ENCODE assay signal across 28 cellular contexts in genomic region chr1:188872376-188872775, GRCh38.
"Had no signal": no experiment of that assay in that cellular context is flagged by ENCODE, and none has a peak within 500 bp of the region (broad histone marks: within the 10 kb centered on the region; RNA-seq: fewer than 3 reads in every experiment).

No MANE protein-coding gene starts in this region.

- H3K27me3 Mint-ChIP-seq: memory B cell; stimulated activated memory B cell treated with anti-CD40 and anti-IgM and Interleukin-4, amounts not matched to agents 10 μg/mL and 1 μg/mL and 100 μg/mL, for 72 hours; type B pancreatic cell had no signal

- DNase-seq: colonic mucosa; dermis blood vessel endothelial cell; effector memory CD4-positive, alpha-beta T cell; foreskin melanocyte; glutamatergic neuron; hypothalamus; kidney; natural killer cell; occipital lobe; ovary; posterior cingulate gyrus; psoas muscle; right cardiac atrium; spleen; stimulated activated CD4-positive, alpha-beta T cell treated with anti-CD3 and anti-CD28 coated beads, Interleukin-4, amount 100 ng/mL, for 4 hours; stimulated activated naive CD8-positive, alpha-beta T cell treated with anti-CD3 and anti-CD28 coated beads, Interleukin-15, Interleukin-2, amounts not matched to agents 100 U/mL and 50 U/mL, for 24 hours; substantia nigra; testis; tibial artery had no signal

- H3K4me1 Mint-ChIP-seq: memory B cell; natural killer cell; stimulated activated memory B cell treated with anti-CD40 and anti-IgM and Interleukin-4, amounts not matched to agents 10 μg/mL and 1 μg/mL and 100 μg/mL, for 72 hours had no signal

- FAIRE-seq: endothelial cell of umbilical vein, kidney, urothelium cell line had no signal

- ATAC-seq: left lobe of liver; natural killer cell; psoas muscle; right cardiac atrium; stimulated activated memory B cell treated with anti-CD40 and anti-IgM and Interleukin-4, amounts not matched to agents 10 μg/mL and 1 μg/mL and 100 μg/mL, for 72 hours; stimulated activated naive CD8-positive, alpha-beta T cell treated with anti-CD3 and anti-CD28 coated beads, Interleukin-15, Interleukin-2, amounts not matched to agents 100 U/mL and 50 U/mL, for 24 hours had no signal

- H3K27me3 ChIP-seq: colonic mucosa, esophagus muscularis mucosa, ovary, spleen, testis, tibial artery had no signal

- H3K9me3 ChIP-seq: colonic mucosa, esophagus muscularis mucosa, ovary, psoas muscle, testis, tibial artery had no signal

- H3K36me3 Mint-ChIP-seq: memory B cell; stimulated activated memory B cell treated with anti-CD40 and anti-IgM and Interleukin-4, amounts not matched to agents 10 μg/mL and 1 μg/mL and 100 μg/mL, for 72 hours; type B pancreatic cell had no signal

- H3K4me3 Mint-ChIP-seq: memory B cell; natural killer cell; stimulated activated memory B cell treated with anti-CD40 and anti-IgM and Interleukin-4, amounts not matched to agents 10 μg/mL and 1 μg/mL and 100 μg/mL, for 72 hours; type B pancreatic cell had no signal

- H3K4me1 ChIP-seq: colonic mucosa, esophagus muscularis mucosa, psoas muscle, spleen, testis, tibial artery had no signal

- H3K27ac ChIP-seq: colonic mucosa, esophagus muscularis mucosa, ovary, psoas muscle, skin epidermis, spleen, testis, tibial artery had no signal

- H3K27ac Mint-ChIP-seq: memory B cell; natural killer cell; stimulated activated memory B cell treated with anti-CD40 and anti-IgM and Interleukin-4, amounts not matched to agents 10 μg/mL and 1 μg/mL and 100 μg/mL, for 72 hours; type B pancreatic cell had no signal

- H3K36me3 ChIP-seq: colonic mucosa, esophagus muscularis mucosa, ovary, spleen, tibial artery had no signal

- H3K9me3 Mint-ChIP-seq: type B pancreatic cell had no signal

- H3K4me3 ChIP-seq: colonic mucosa, esophagus muscularis mucosa, lung, ovary, psoas muscle, skin epidermis, spleen, testis, tibial artery had no signal
